Comparison of ENCODE assay signal across 14 cellular contexts in genomic region chr20:25341716-25342680, GRCh38. TPM values are rescaled to one million over a fixed set of nuclear protein-coding genes. Genes with fewer than 3 reads are reported as not detected.
DNase-seq lines count a peak whose midpoint lies in the region; ATAC-seq and TF ChIP-seq lines count a peak whose summit lies in the region.
"Had no signal": no experiment of that assay in that cellular context is flagged by ENCODE, and none has a peak within 500 bp of the region (broad histone marks: within the 10 kb centered on the region; RNA-seq: fewer than 3 reads in every experiment).

No MANE protein-coding gene starts in this region.

- H2AK5ac ChIP-seq in trophoblast cell (ENCODE audit: low read length) = no peak overlapping the region

- H3K4me3 ChIP-seq in trophoblast cell (ENCODE audit: low read depth, low read length) (no peak overlapping the region), lower leg skin (ENCODE audit: low read depth, poor library complexity, severe bottlenecking) (no peak overlapping the region)
- no peak overlapping the region for H3K4me3 ChIP-seq in naive thymus-derived CD4-positive, alpha-beta T cell (ENCODE audit: low read length)

- H3K4me2 ChIP-seq in trophoblast cell (ENCODE audit: low read length) = no peak overlapping the region

- H3K36me3 Mint-ChIP-seq in naive thymus-derived CD4-positive, alpha-beta T cell = peaks cover 0 to 38% (median 13%) of the 10 kb centered on the region in 5 donors

- peaks cover 7% of the 10 kb centered on the region in 2 experiments for H3K36me3 ChIP-seq in trophoblast cell (ENCODE audit: control insufficient read depth in 1 of 2, insufficient read depth in 2 of 2, low read length in 2 of 2)
- H3K36me3 ChIP-seq in naive thymus-derived CD4-positive, alpha-beta T cell (ENCODE audit: control insufficient read depth in 2 of 3, insufficient read depth in 3 of 3, low read length in 3 of 3) = peaks cover 0 to 9% (median 0%) of the 10 kb centered on the region in 3 experiments
- H3K36me3 ChIP-seq: WERI-Rb-1 had no signal

- ATAC-seq in naive thymus-derived CD4-positive, alpha-beta T cell = no peak
- ATAC-seq: activated T-cell treated with anti-CD3 and anti-CD28 coated beads, Interleukin-2, amount 50 U/mL, for 4 hours; HCT116 had no signal

- WGBS in trophoblast cell (ENCODE audit: extremely low coverage, insufficient coverage, insufficient read length) = no CpG with 5 or more reads among the region's 9 CpGs
- 65 to 83% methylated on average over 9 of the region's 9 CpGs for WGBS in lower leg skin, 2 donors

- no peaks in the 10 kb centered on the region for H3K27me3 Mint-ChIP-seq in naive thymus-derived CD4-positive, alpha-beta T cell
- H3K27me3 Mint-ChIP-seq: naive B cell had no signal

- TF ChIP-seq POLR2A in lower leg skin (IDR thresholded peaks at IDR 0.05) = no peak

- peaks cover 0 to 2% (median 0%) of the 10 kb centered on the region in 11 donors for H3K9me3 Mint-ChIP-seq in naive thymus-derived CD4-positive, alpha-beta T cell
- H3K9me3 Mint-ChIP-seq: activated T-cell treated with anti-CD3 and anti-CD28 coated beads, Interleukin-2, amount 50 U/mL, for 4 hours; naive B cell had no signal

- intact Hi-C loops in naive thymus-derived CD4-positive, alpha-beta T cell (cut with micrococcal nuclease) = no loop called here
- intact Hi-C loops in lower leg skin (cut with DNase I; ENCODE audit: low total_unique reads) = no loop called here

- peaks cover 19 to 22% of the 10 kb centered on the region in 2 experiments for H3K4me1 ChIP-seq in trophoblast cell (ENCODE audit: control insufficient read depth in 1 of 2, insufficient read depth in 2 of 2, low read length in 2 of 2)
- no peaks in the 10 kb centered on the region for H3K4me1 ChIP-seq in naive thymus-derived CD4-positive, alpha-beta T cell (ENCODE audit: control insufficient read depth in 2 of 2, insufficient read depth in 2 of 2, low read length in 2 of 2)

- H3K27me3 ChIP-seq in trophoblast cell (ENCODE audit: insufficient read depth, low read length) = no peaks in the 10 kb centered on the region
- H3K27me3 ChIP-seq in naive thymus-derived CD4-positive, alpha-beta T cell (ENCODE audit: control insufficient read depth in 2 of 2, insufficient read depth in 2 of 2, low read length in 2 of 2) = no peaks in the 10 kb centered on the region

- H3K79me2 ChIP-seq in trophoblast cell (ENCODE audit: control insufficient read depth, insufficient read depth, low read length, poor library complexity) = peaks cover 2% of the 10 kb centered on the region

- CTCF ChIA-PET in naive thymus-derived CD4-positive, alpha-beta T cell (lab: Charles Lee) = no interaction called here

- H4K12ac ChIP-seq in trophoblast cell (ENCODE audit: low read depth, low read length) = no peak overlapping the region

- no peak overlapping the region for H4K91ac ChIP-seq in trophoblast cell (ENCODE audit: low read depth, low read length)

- H2BK5ac ChIP-seq in trophoblast cell (ENCODE audit: low read depth, low read length, poor library complexity) = no peak overlapping the region

- H3K4me3 Mint-ChIP-seq in naive thymus-derived CD4-positive, alpha-beta T cell = peak overlapping the region in 1 of 10 donors; percentile 12
- H3K4me3 Mint-ChIP-seq: activated T-cell treated with anti-CD3 and anti-CD28 coated beads, Interleukin-2, amount 50 U/mL, for 4 hours; naive B cell had no signal

- POLR2A ChIA-PET in naive thymus-derived CD4-positive, alpha-beta T cell (lab: Charles Lee) = no interaction called here

- H3K14ac ChIP-seq in trophoblast cell (ENCODE audit: low read length) = no peak overlapping the region

- H4K8ac ChIP-seq in trophoblast cell (ENCODE audit: low read depth, low read length) = no peak overlapping the region

- no peak overlapping the region for H3K18ac ChIP-seq in trophoblast cell (ENCODE audit: low read length)

- H3K23ac ChIP-seq in trophoblast cell (ENCODE audit: low read length) = no peak overlapping the region

- H3K9ac ChIP-seq in trophoblast cell (ENCODE audit: low read length) = no peak overlapping the region

- H3K27ac ChIP-seq in trophoblast cell (ENCODE audit: low read depth, low read length) = no peak overlapping the region
- no peak overlapping the region for H3K27ac ChIP-seq in naive thymus-derived CD4-positive, alpha-beta T cell (ENCODE audit: low read depth, low read length)
- H3K27ac ChIP-seq: 22Rv1, WERI-Rb-1 had no signal

- H3K4me1 Mint-ChIP-seq in naive thymus-derived CD4-positive, alpha-beta T cell = peaks cover 10 to 57% (median 46%) of the 10 kb centered on the region in 7 donors

- peak; percentile 33 for DNase-seq in NCI-H1092 treated with DMSO at 0.1 percent for 48 hours (lab: John Stamatoyannopoulos, UW)
- no peak for DNase-seq in NCI-H1092 (lab: John Stamatoyannopoulos, UW)
- peak; percentile 53 for DNase-seq in NCI-H1436 treated with DMSO at 0.1 percent for 48 hours (lab: John Stamatoyannopoulos, UW)
- peak; percentile 67 to 75 for DNase-seq in SHP77 (lab: John Stamatoyannopoulos, UW)
- peak in 1 of 2 donors; percentile 33 for DNase-seq in trophoblast cell
- no peak for DNase-seq in naive thymus-derived CD4-positive, alpha-beta T cell
- no peak for DNase-seq in GM20000 (ENCODE audit: low spot score)
- DNase-seq in lower leg skin (ENCODE audit: low spot score in 2 of 2) = no peak
- DNase-seq: activated T-cell treated with anti-CD3 and anti-CD28 coated beads, Interleukin-2, amount 50 U/mL, for 4 hours; GDM1; naive B cell; WERI-Rb-1 had no signal

- TF ChIP-seq CTCF in GM20000 (IDR thresholded peaks at IDR 0.05; ENCODE audit: extremely low read depth, missing control alignments) (no peak), lower leg skin (IDR thresholded peaks at IDR 0.05) (no peak)

- H2AFZ ChIP-seq in trophoblast cell (ENCODE audit: insufficient read depth, low read length, poor library complexity) = no peak overlapping the region

- H3K4ac ChIP-seq in trophoblast cell (ENCODE audit: low read depth, low read length) = peak overlapping the region; percentile 67

- no peak overlapping the region for H3K27ac Mint-ChIP-seq in naive thymus-derived CD4-positive, alpha-beta T cell

- H2BK120ac ChIP-seq in trophoblast cell (ENCODE audit: insufficient read depth, low read length, poor library complexity) = no peak overlapping the region

- H3K9me3 ChIP-seq in trophoblast cell (ENCODE audit: insufficient read depth, low read depth, low read length) = no peaks in the 10 kb centered on the region
- H3K9me3 ChIP-seq in naive thymus-derived CD4-positive, alpha-beta T cell (ENCODE audit: control insufficient read depth in 2 of 3, low read length in 3 of 3) = no peaks in the 10 kb centered on the region

- H3K79me1 ChIP-seq in trophoblast cell (ENCODE audit: low read length) = no peaks in the 10 kb centered on the region

- H2BK12ac ChIP-seq in trophoblast cell (ENCODE audit: low read length) = peak overlapping the region; percentile 4

RNA-seq across cellular contexts. Expression of gene ABHD12, which starts 48.6 kb away (rescaled TPM):
- polyA plus RNA-seq in trophoblast cell (2013) = 66.8 and 67.8 TPM in 2 replicates
- total RNA-seq in naive thymus-derived CD4-positive, alpha-beta T cell = 10 to 100 TPM; 16.5 to 27.6 (median 22.5) TPM
- 10 to 100 TPM; 24.4 to 29.7 TPM for polyA plus RNA-seq in naive thymus-derived CD4-positive, alpha-beta T cell
- total RNA-seq in lower leg skin = 100 to 1,000 TPM in 2 of 4 donors, 10 to 100 TPM in 2; 51.7 to 121 (median 103) TPM

Comparison
In these comparisons a context has a peak if more than half of its experiments do, and no peak if none do; other contexts are left out.
1. DNase-seq: peak in NCI-H1092 treated with DMSO at 0.1 percent for 48 hours (single experiment), NCI-H1436 treated with DMSO at 0.1 percent for 48 hours (single experiment) and SHP77 (2 of 2); none in NCI-H1092 (single experiment), naive thymus-derived CD4-positive, alpha-beta T cell (0 of 9), GM20000 (single experiment) and lower leg skin (0 of 2).